In the genomic region with DNA sequence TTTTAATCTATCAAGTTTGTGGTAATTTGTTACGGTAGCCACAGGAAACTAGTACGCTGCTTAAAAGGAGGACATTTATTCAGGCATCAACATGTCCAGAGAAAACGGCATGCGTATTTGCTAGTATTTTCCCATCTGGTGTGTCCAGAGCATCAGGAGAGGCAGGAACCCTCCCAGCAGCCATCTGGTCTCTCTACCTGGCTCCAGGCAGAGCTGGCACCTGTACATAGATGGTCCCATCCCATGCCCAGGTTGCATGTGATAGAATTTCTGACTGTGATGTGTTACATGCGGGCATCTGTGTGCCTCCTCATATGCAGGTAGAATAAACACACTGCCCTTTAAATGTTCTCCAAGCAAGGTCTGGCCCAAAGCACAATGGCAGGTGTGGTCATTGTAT, we compare ENCODE assay signal across 19 cellular contexts. TPM values are rescaled to one million over a fixed set of nuclear protein-coding genes. Genes with fewer than 3 reads are reported as not detected.
DNase-seq lines count a peak whose midpoint lies in the region; FAIRE-seq and TF ChIP-seq lines count a peak whose summit lies in the region.
"Had no signal": no experiment of that assay in that cellular context is flagged by ENCODE, and none has a peak within 500 bp of the region (broad histone marks: within the 10 kb centered on the region; RNA-seq: fewer than 3 reads in every experiment).

No MANE protein-coding gene starts in this region.

- H3K79me2 ChIP-seq in neural cell (replicated peaks; ENCODE audit: insufficient read depth, low read length) = no peaks in the 10 kb centered on the region

- no peaks in the 10 kb centered on the region for H4K20me1 ChIP-seq in neural cell (ENCODE audit: insufficient read depth)

- no peak for FAIRE-seq in H54 (lab: Jason Lieb, UNC)
- FAIRE-seq: D721Med, G401.6 had no signal

- H3K27ac ChIP-seq in neural cell (ENCODE audit: low read length) = no peak overlapping the region
- H3K27ac ChIP-seq: 22Rv1; BLaER1 treated with 17β-estradiol and CSF1 and Interleukin-3, amounts not matched to agents 10 nM and 100 nM had no signal

- H2AFZ ChIP-seq in neural cell (ENCODE audit: low read depth, low read length) = peak overlapping the region; percentile 40
- H2AFZ ChIP-seq: GM23338 had no signal

- no peak for TF ChIP-seq CTCF in neural cell (IDR thresholded peaks at IDR 0.05; ENCODE audit: poor library complexity, severe bottlenecking)

- no peak overlapping the region for H3K4me3 ChIP-seq in neural cell (ENCODE audit: low read length)
- H3K4me3 ChIP-seq: BLaER1 treated with 17β-estradiol and CSF1 and Interleukin-3, amounts not matched to agents 10 nM and 100 nM; GM23338; HAP-1 had no signal

- no peaks in the 10 kb centered on the region for H3K36me3 ChIP-seq in neural cell (ENCODE audit: insufficient read depth, low read length)
- H3K36me3 ChIP-seq: BE2C; BLaER1 treated with 17β-estradiol and CSF1 and Interleukin-3, amounts not matched to agents 10 nM and 100 nM; HAP-1 had no signal

- no peaks in the 10 kb centered on the region for H3K9me3 ChIP-seq in neural cell (ENCODE audit: low read length)
- H3K9me3 ChIP-seq: BE2C, HAP-1 had no signal

- H3K9me2 ChIP-seq in neural cell (ENCODE audit: insufficient read depth, low read length) = no peaks in the 10 kb centered on the region

- TF ChIP-seq POLR2A in H54 (IDR thresholded peaks at IDR 0.05; ENCODE audit: low read depth, low read length) = no peak

- no peaks in the 10 kb centered on the region for H3F3A ChIP-seq in neural cell (ENCODE audit: insufficient read depth, low read length, poor library complexity, severe bottlenecking)

- peak overlapping the region; percentile 16 for H3K9ac ChIP-seq in neural cell (ENCODE audit: low read length)
- H3K9ac ChIP-seq: BLaER1 treated with 17β-estradiol and CSF1 and Interleukin-3, amounts not matched to agents 10 nM and 100 nM had no signal

- TF ChIP-seq EP300 in neural cell (conservative IDR thresholded peaks at IDR 0.05; ENCODE audit: poor library complexity, severe bottlenecking) = no peak

- H3K27me3 ChIP-seq in neural cell (ENCODE audit: insufficient read depth, low read depth, low read length) = no peaks in the 10 kb centered on the region
- H3K27me3 ChIP-seq: BE2C had no signal

- no peak overlapping the region for H3K4me2 ChIP-seq in neural cell (ENCODE audit: low read length)
- H3K4me2 ChIP-seq: BLaER1 treated with 17β-estradiol and CSF1 and Interleukin-3, amounts not matched to agents 10 nM and 100 nM; GM23338 had no signal

- TF ChIP-seq RAD21 in neural cell (conservative IDR thresholded peaks at IDR 0.05) = no peak

- DNase-seq in NCI-H2171 treated with DMSO at 0.1 percent for 48 hours (lab: John Stamatoyannopoulos, UW) = peak; percentile 1
- no peak for DNase-seq in NCI-H2171 (lab: John Stamatoyannopoulos, UW)
- peak; percentile 88 for DNase-seq in cerebellar cortex (ENCODE audit: low spot score)
- DNase-seq in H54 (ENCODE audit: insufficient read length, low spot score) = no peak
- no peak for DNase-seq in DMS53 (lab: John Stamatoyannopoulos, UW)
- DNase-seq: DMS 273 treated with DMSO at 0.1 percent for 48 hours, DMS79 treated with DMSO at 0.1 percent for 48 hours, HFFc6 had no signal

TF ChIP-seq in neural cell, 6 proteins besides CTCF, POLR2A, EP300 and RAD21:
- TF ChIP-seq EZH2 (IDR thresholded peaks at IDR 0.05; ENCODE audit: borderline replicate concordance, insufficient read depth, low read length, poor library complexity, severe bottlenecking) = no peak
- TF ChIP-seq POLR2AphosphoS5 (IDR thresholded peaks at IDR 0.05) = no peak
- TF ChIP-seq SMC3 (conservative IDR thresholded peaks at IDR 0.05; ENCODE audit: poor library complexity) = no peak
- no peak for TF ChIP-seq TAF1 (IDR thresholded peaks at IDR 0.05; ENCODE audit: low read depth)
- TF ChIP-seq MXI1 (conservative IDR thresholded peaks at IDR 0.05; ENCODE audit: poor library complexity, severe bottlenecking) = no peak
- no peak for TF ChIP-seq REST (IDR thresholded peaks at IDR 0.05; ENCODE audit: borderline replicate concordance)

RNA-seq across cellular contexts. Expression of gene PAGE1, which starts 57.9 kb away (rescaled TPM):
- polyA plus RNA-seq in neural cell = not detected in 2 replicates
- polyA minus RNA-seq in neural cell = not detected in 2 replicates
- polyA plus RNA-seq: AG04450; CD14-positive monocyte; CD8-positive, alpha-beta memory T cell; GM23338 had no signal

Comparison
In these comparisons a context has a peak if more than half of its experiments do, and no peak if none do; other contexts are left out.
1. DNase-seq: peak in NCI-H2171 treated with DMSO at 0.1 percent for 48 hours (single experiment) and cerebellar cortex (single experiment); none in NCI-H2171 (single experiment), H54 (single experiment) and DMS53 (single experiment).